In genomic region chr7:99372275-99373085, GRCh38 we compare ENCODE assay signal across 9 cellular contexts. TPM values are rescaled to one million over a fixed set of nuclear protein-coding genes. Genes with fewer than 3 reads are reported as not detected.
DNase-seq lines count a peak whose midpoint lies in the region; ATAC-seq and TF ChIP-seq lines count a peak whose summit lies in the region.
"Had no signal": no experiment of that assay in that cellular context is flagged by ENCODE, and none has a peak within 500 bp of the region (broad histone marks: within the 10 kb centered on the region; RNA-seq: fewer than 3 reads in every experiment).

No MANE protein-coding gene starts in this region.

- peak overlapping the region; percentile 67 to 90 (median 77) for H3K4me3 Mint-ChIP-seq in CD8-positive, alpha-beta memory T cell
- H3K4me3 Mint-ChIP-seq in endodermal cell (peak overlapping the region; percentile 63), nephron (peak overlapping the region; percentile 81 to 86 (median 83))

- H3K27ac Mint-ChIP-seq in CD8-positive, alpha-beta memory T cell: peak overlapping the region in 7 of 8 donors; percentile 3 to 87 (median 60)
- H3K27ac Mint-ChIP-seq in endodermal cell (no peak overlapping the region), nephron (peak overlapping the region; percentile 63 to 92 (median 82))

- POLR2A ChIA-PET in CD8-positive, alpha-beta memory T cell (lab: Charles Lee): interaction anchor here (1.0 kb wide), 1 partner anchor 36 kb away, joined by 5 read pairs; the partner anchor contains the start of genes BUD31 and PDAP1

- no peaks in the 10 kb centered on the region for H3K9me3 Mint-ChIP-seq in CD8-positive, alpha-beta memory T cell
- no peaks in the 10 kb centered on the region for H3K9me3 Mint-ChIP-seq in endodermal cell
- H3K9me3 Mint-ChIP-seq in nephron: no peaks in the 10 kb centered on the region

- no peak for TF ChIP-seq CTCF in endodermal cell (conservative IDR thresholded peaks at IDR 0.05)
- TF ChIP-seq CTCF in nephron (IDR thresholded peaks at IDR 0.05; ENCODE audit: unreplicated experiment in 3 of 3): no peak
- no peak for TF ChIP-seq CTCF in GM13976 (IDR thresholded peaks at IDR 0.05; ENCODE audit: borderline replicate concordance, control extremely low read depth, extremely low read depth, insufficient read depth, missing control alignments)

- peaks cover 11 to 21% (median 14%) of the 10 kb centered on the region in 3 donors for H3K4me1 Mint-ChIP-seq in CD8-positive, alpha-beta memory T cell
- H3K4me1 Mint-ChIP-seq in endodermal cell (no peaks in the 10 kb centered on the region), nephron (peaks cover 15% of the 10 kb centered on the region)

- H3K9ac ChIP-seq in endodermal cell (ENCODE audit: extremely low read depth, low read length, poor library complexity, severe bottlenecking): no peak overlapping the region

- in situ Hi-C loops in GM13976 (cut with MboI; ENCODE audit: low sequenced_read_pairs, unreplicated experiment): no loop called here

- no peak for ATAC-seq in SK-N-SH treated with all-trans-retinoic acid at 6 μM for 48 hours

- H3K36me3 Mint-ChIP-seq in CD8-positive, alpha-beta memory T cell: peaks cover 0 to 11% (median 0%) of the 10 kb centered on the region in 3 donors
- H3K36me3 Mint-ChIP-seq in endodermal cell (ENCODE audit: low read depth) (peaks cover 6% of the 10 kb centered on the region), nephron (ENCODE audit: low read depth) (peaks cover 4% of the 10 kb centered on the region)

- H3K4me1 ChIP-seq in CD8-positive, alpha-beta memory T cell (ENCODE audit: insufficient read depth, low read length): peaks cover 20% of the 10 kb centered on the region
- no peaks in the 10 kb centered on the region for H3K4me1 ChIP-seq in endodermal cell (ENCODE audit: control insufficient read depth, insufficient read depth, low read length)

- CTCF ChIA-PET in CD8-positive, alpha-beta memory T cell (lab: Charles Lee): interaction anchor here (1.2 to 2.7 kb wide), 3 partner anchors 21 to 99 kb away, joined by 3 to 7 read pairs (median 6); partner anchors contain the start of genes BUD31 and PDAP1

- no peaks in the 10 kb centered on the region for H3K27me3 ChIP-seq in CD8-positive, alpha-beta memory T cell (ENCODE audit: insufficient read depth, low read length, poor library complexity, severe bottlenecking)
- no peaks in the 10 kb centered on the region for H3K27me3 ChIP-seq in endodermal cell (ENCODE audit: control insufficient read depth, insufficient read depth, low read length, poor library complexity, severe bottlenecking)
- H3K27me3 ChIP-seq in MG63: no peaks in the 10 kb centered on the region

- H3K27ac ChIP-seq in CD8-positive, alpha-beta memory T cell (ENCODE audit: low read depth, low read length): no peak overlapping the region
- no peak overlapping the region for H3K27ac ChIP-seq in endodermal cell (ENCODE audit: low read depth, low read length)

- H3K27me3 Mint-ChIP-seq in CD8-positive, alpha-beta memory T cell: no peaks in the 10 kb centered on the region
- peaks cover 12% of the 10 kb centered on the region for H3K27me3 Mint-ChIP-seq in endodermal cell (ENCODE audit: insufficient read depth)
- H3K27me3 Mint-ChIP-seq in nephron (ENCODE audit: low read depth): peaks cover 5% of the 10 kb centered on the region

- H3K4me3 ChIP-seq in CD8-positive, alpha-beta memory T cell (ENCODE audit: low read length): no peak overlapping the region
- H3K4me3 ChIP-seq in endodermal cell (ENCODE audit: low read length) (no peak overlapping the region), MG63 (no peak overlapping the region)

- peak in 1 of 5 donors; percentile 79 for DNase-seq in CD8-positive, alpha-beta memory T cell
- DNase-seq in NCI-H2029 treated with DMSO at 0.1 percent for 48 hours (lab: John Stamatoyannopoulos, UW) (peak; percentile 33), endodermal cell (no peak), MG63 (no peak), GM13976 (ENCODE audit: low spot score) (no peak), NCI-H1092 treated with DMSO at 0.1 percent for 48 hours (lab: John Stamatoyannopoulos, UW) (no peak)
- DNase-seq: activated CD4-positive, CD25-positive, alpha-beta regulatory T cell had no signal

- no peaks in the 10 kb centered on the region for H3K9me3 ChIP-seq in CD8-positive, alpha-beta memory T cell (ENCODE audit: low read length)
- H3K9me3 ChIP-seq in endodermal cell (ENCODE audit: control insufficient read depth, low read length) (no peaks in the 10 kb centered on the region), MG63 (no peaks in the 10 kb centered on the region)

- H3K36me3 ChIP-seq in CD8-positive, alpha-beta memory T cell (ENCODE audit: insufficient read depth, low read length): no peaks in the 10 kb centered on the region
- H3K36me3 ChIP-seq in endodermal cell (ENCODE audit: control insufficient read depth, insufficient read depth, low read length) (peaks cover 7% of the 10 kb centered on the region), MG63 (no peaks in the 10 kb centered on the region; the same call in 1 of the 2 replicates)

- 86 to 89% methylated on average over 18 to 20 of the region's 20 CpGs for WGBS in endodermal cell (ENCODE audit: insufficient coverage in 1 of 2, insufficient read length in 1 of 2), 2 experiments

TF ChIP-seq in SK-N-SH treated with all-trans-retinoic acid at 6 μM for 48 hours, 23 proteins besides CTCF, POLR2A, EP300 and RAD21:
- TF ChIP-seq GLIS3 (CRISPR knock-in tag; IDR thresholded peaks at IDR 0.05): no peak
- no peak for TF ChIP-seq CSDC2 (CRISPR knock-in tag; IDR thresholded peaks at IDR 0.05)
- no peak for TF ChIP-seq POU6F1 (CRISPR knock-in tag; IDR thresholded peaks at IDR 0.05; ENCODE audit: borderline replicate concordance, low read depth)
- no peak for TF ChIP-seq TCF4 (CRISPR knock-in tag; IDR thresholded peaks at IDR 0.05; ENCODE audit: borderline replicate concordance)
- TF ChIP-seq ZNF565 (CRISPR knock-in tag; conservative IDR thresholded peaks at IDR 0.05; ENCODE audit: low read depth): no peak
- no peak for TF ChIP-seq CSRNP3 (CRISPR knock-in tag; IDR thresholded peaks at IDR 0.05)

RNA-seq across cellular contexts. Expression of gene ARPC1B, which starts 2.0 kb away (rescaled TPM):
- 100 to 1,000 TPM; 238 to 258 TPM for total RNA-seq in CD8-positive, alpha-beta memory T cell
- polyA plus RNA-seq in CD8-positive, alpha-beta memory T cell: 821 TPM
- 10 to 100 TPM; 53.3 to 73.9 TPM for total RNA-seq in endodermal cell
- 41.0 TPM for polyA plus RNA-seq in endodermal cell (2013, experiment 1 of 2)
- polyA plus RNA-seq in endodermal cell (2013, experiment 2 of 2): 48.7 TPM
- 164 and 230 TPM in 2 replicates for total RNA-seq in MG63 (2014; rRNA removed; shearing (Covaris generic); ENCODE audit: low replicate concordance)

RNA-seq across cellular contexts. Expression of gene PDAP1, which starts 35.9 kb away (rescaled TPM):
- 100 to 1,000 TPM; 198 to 210 TPM for total RNA-seq in CD8-positive, alpha-beta memory T cell
- polyA plus RNA-seq in CD8-positive, alpha-beta memory T cell: 32.8 TPM
- 100 to 1,000 TPM; 147 to 165 TPM for total RNA-seq in endodermal cell
- 130 TPM for polyA plus RNA-seq in endodermal cell (2013, experiment 1 of 2)
- 130 TPM for polyA plus RNA-seq in endodermal cell (2013, experiment 2 of 2)
- 156 and 207 TPM in 2 replicates for total RNA-seq in MG63 (2014; rRNA removed; shearing (Covaris generic); ENCODE audit: low replicate concordance)

RNA-seq across cellular contexts. Expression of gene BUD31, which starts 36.3 kb away (rescaled TPM):
- 100 to 1,000 TPM; 185 to 188 TPM for total RNA-seq in CD8-positive, alpha-beta memory T cell
- polyA plus RNA-seq in CD8-positive, alpha-beta memory T cell: 176 TPM
- total RNA-seq in endodermal cell: 100 to 1,000 TPM; 102 to 117 TPM
- 89.0 TPM for polyA plus RNA-seq in endodermal cell (2013, experiment 1 of 2)
- polyA plus RNA-seq in endodermal cell (2013, experiment 2 of 2): 90.0 TPM
- total RNA-seq in MG63 (2014; rRNA removed; shearing (Covaris generic); ENCODE audit: low replicate concordance): 52.0 and 69.0 TPM in 2 replicates

RNA-seq across cellular contexts. Expression of gene ARPC1A, which starts 46.8 kb away (rescaled TPM):
- total RNA-seq in CD8-positive, alpha-beta memory T cell: 10 to 100 TPM; 86.5 to 86.6 TPM
- 74.7 TPM for polyA plus RNA-seq in CD8-positive, alpha-beta memory T cell
- total RNA-seq in endodermal cell: 100 to 1,000 TPM; 150 to 154 TPM
- polyA plus RNA-seq in endodermal cell (2013, experiment 1 of 2): 131 TPM
- polyA plus RNA-seq in endodermal cell (2013, experiment 2 of 2): 130 TPM
- total RNA-seq in MG63 (2014; rRNA removed; shearing (Covaris generic); ENCODE audit: low replicate concordance): 75.8 and 89.8 TPM in 2 replicates
